ENCODE assay signal across 8 cellular contexts in the genomic region with DNA sequence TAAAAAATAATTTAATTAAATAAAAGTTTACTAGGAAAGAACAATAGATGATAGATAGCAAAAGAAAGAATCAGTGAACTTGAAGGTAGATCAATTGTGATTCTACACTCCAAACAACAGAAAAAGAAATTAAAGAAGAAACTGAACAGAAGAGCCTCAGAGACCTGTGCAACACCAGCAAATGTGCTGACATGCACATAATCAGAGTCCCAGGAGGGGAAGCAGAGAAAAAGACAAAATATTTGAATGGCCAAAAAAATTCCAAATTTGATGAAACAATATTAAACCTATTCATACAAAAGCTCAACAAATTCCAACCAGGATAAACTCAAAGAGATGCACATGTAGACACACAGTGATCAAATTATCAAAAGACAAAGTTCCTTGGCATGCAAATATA.
"Had no signal": no experiment of that assay in that cellular context is flagged by ENCODE, and none has a peak within 500 bp of the region (broad histone marks: within the 10 kb centered on the region; RNA-seq: fewer than 3 reads in every experiment).

No MANE protein-coding gene starts in this region.

- DNase-seq: GDM1, GF-D8 had no signal

- ATAC-seq: GM12878 had no signal

- FAIRE-seq: G401.6, GM12878, GM12891, GM12892, GM18507, GM19239 had no signal

- H3K4me3 ChIP-seq: GM12878 had no signal
